1 cellular context compared by ENCODE assay signal in the genomic region with DNA sequence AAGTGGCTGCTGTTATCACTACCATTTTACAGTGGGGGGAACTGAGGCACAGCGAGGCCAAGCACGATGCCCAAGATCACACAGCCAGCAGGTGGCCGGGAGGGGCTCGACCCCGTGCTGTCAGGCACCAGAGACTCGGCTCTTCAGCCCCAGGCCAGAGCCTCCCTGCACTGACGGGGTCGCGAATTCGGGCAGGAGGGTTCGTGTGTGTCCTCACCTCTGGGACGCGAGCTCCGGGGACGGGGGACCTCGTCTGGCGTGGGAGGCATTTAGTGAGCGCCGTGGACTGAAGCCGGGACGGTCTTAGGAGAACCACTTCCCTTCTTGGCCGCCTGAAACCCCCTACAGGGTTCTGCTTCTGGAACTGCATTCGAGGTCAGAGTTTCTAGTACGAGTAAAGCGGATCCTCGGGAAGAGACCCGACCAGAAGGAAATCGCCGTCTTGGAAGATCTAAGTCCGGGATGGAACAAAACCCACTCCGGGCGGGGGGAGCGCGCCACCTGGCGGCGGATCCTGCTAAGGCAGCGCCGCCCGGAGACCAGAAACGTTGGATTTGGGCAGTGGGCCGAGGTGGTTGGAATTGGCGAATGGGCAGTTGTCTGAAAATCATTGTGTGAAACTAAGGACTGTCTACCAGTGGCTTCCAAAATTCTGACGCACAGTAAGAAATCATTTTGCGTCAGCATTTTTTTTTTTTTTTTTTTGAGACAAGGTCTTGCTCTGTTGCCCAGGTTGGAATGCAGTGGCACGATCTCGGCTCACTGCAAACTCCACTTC.
TF ChIP-seq lines count a peak whose summit lies in the region.

No MANE protein-coding gene starts in this region.

TF ChIP-seq in HepG2, 621 proteins besides CTCF, POLR2A, EP300 and RAD21 (continued from another document and continues in another):
- TF ChIP-seq, protein P1, sequence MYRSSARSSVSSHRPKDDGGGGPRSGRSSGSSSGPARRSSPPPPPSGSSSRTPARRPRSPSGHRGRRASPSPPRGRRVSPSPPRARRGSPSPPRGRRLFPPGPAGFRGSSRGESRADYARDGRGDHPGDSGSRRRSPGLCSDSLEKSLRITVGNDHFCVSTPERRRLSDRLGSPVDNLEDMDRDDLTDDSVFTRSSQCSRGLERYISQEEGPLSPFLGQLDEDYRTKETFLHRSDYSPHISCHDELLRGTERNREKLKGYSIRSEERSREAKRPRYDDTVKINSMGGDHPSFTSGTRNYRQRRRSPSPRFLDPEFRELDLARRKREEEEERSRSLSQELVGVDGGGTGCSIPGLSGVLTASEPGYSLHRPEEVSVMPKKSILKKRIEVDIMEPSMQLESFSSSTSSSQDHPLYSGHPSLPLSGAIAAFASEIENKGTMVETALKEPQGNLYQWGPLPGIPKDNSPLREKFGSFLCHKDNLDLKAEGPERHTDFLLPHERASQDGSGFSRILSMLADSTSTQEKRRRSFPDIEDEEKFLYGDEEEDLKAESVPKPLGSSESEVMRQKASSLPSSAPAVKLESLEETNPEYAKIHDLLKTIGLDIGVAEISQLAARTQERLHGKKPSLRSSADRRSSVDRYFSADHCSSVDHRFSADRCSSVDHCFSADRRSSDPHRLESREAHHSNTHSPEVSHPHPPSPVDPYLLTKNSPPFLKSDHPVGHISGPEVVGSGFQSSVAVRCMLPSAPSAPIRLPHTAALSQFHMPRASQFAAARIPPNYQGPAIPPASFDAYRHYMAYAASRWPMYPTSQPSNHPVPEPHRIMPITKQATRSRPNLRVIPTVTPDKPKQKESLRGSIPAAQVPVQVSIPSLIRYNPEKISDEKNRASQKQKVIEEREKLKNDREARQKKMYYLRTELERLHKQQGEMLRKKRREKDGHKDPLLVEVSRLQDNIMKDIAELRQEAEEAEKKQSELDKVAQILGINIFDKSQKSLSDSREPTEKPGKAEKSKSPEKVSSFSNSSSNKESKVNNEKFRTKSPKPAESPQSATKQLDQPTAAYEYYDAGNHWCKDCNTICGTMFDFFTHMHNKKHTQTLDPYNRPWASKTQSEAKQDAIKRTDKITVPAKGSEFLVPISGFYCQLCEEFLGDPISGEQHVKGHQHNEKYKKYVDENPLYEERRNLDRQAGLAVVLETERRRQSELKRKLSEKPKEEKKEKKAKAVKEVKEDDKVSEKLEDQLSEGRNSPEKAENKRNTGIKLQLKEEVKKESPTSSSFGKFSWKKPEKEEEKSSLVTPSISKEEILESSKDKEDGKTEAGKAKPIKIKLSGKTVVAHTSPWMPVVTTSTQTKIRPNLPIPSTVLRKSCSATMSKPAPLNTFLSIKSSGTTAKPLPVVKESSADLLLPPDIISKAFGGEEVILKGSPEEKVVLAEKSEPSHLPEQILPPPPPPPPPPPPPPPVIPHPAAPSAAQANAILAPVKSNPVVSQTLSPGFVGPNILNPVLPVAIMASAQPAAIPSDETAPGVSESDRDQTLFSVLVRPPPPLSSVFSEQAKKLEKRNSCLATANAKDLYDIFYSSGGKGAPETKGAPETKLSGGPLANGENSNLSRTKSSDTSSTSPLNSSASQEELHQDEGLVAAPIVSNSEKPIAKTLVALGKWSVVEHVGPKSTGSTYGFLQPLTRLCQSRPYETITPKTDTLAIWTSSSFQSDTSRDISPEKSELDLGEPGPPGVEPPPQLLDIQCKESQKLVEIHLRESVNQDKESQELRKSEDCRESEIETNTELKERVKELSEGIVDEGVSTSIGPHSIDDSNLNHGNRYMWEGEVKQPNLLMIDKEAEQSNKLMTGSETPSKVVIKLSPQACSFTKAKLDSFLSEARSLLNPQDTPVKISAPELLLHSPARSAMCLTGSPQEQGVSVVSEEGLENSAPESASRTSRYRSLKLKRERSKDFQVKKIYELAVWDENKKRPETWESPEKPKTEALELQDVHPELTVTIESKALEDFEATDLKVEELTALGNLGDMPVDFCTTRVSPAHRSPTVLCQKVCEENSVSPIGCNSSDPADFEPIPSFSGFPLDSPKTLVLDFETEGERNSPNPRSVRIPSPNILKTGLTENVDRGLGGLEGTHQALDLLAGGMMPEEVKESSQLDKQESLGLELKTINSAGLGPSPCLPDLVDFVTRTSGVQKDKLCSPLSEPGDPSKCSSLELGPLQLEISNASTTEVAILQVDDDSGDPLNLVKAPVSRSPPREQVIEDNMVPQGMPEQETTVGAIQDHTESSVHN (CRISPR knock-in tag; IDR thresholded peaks at IDR 0.05), result no peak
- TF ChIP-seq, protein P2, sequence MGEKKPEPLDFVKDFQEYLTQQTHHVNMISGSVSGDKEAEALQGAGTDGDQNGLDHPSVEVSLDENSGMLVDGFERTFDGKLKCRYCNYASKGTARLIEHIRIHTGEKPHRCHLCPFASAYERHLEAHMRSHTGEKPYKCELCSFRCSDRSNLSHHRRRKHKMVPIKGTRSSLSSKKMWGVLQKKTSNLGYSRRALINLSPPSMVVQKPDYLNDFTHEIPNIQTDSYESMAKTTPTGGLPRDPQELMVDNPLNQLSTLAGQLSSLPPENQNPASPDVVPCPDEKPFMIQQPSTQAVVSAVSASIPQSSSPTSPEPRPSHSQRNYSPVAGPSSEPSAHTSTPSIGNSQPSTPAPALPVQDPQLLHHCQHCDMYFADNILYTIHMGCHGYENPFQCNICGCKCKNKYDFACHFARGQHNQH (CRISPR knock-in tag; IDR thresholded peaks at IDR 0.05), result peak; percentile 58; the same call in 1 of the 2 replicates
- no peak for TF ChIP-seq ZNF556 (CRISPR knock-in tag; IDR thresholded peaks at IDR 0.05; ENCODE audit: borderline replicate concordance)
- TF ChIP-seq, protein P3, sequence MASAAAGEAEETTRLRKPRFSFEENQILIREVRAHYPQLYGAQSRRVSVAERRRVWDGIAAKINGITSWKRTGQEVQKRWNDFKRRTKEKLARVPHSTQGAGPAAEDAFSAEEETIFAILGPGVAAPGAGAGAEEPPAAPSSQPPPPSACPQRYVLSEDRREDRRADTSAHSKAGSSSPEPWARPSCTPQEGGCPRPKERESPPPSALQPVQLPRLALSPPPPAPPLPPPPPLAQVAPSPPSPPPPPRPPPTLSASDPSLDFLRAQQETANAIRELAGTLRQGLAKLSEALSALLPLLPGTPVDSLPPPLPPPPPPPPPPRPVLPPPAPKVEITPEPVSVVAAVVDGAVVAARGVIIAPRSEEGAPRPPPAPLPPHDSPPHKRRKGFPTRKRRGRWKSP (CRISPR knock-in tag; IDR thresholded peaks at IDR 0.05), result peak; percentile 43; the same call in 1 of the 2 replicates
- TF ChIP-seq HNRNPH1 (optimal IDR thresholded peaks at IDR 0.05; ENCODE audit: low read depth, low read length), result no peak
- TF ChIP-seq, protein P4, sequence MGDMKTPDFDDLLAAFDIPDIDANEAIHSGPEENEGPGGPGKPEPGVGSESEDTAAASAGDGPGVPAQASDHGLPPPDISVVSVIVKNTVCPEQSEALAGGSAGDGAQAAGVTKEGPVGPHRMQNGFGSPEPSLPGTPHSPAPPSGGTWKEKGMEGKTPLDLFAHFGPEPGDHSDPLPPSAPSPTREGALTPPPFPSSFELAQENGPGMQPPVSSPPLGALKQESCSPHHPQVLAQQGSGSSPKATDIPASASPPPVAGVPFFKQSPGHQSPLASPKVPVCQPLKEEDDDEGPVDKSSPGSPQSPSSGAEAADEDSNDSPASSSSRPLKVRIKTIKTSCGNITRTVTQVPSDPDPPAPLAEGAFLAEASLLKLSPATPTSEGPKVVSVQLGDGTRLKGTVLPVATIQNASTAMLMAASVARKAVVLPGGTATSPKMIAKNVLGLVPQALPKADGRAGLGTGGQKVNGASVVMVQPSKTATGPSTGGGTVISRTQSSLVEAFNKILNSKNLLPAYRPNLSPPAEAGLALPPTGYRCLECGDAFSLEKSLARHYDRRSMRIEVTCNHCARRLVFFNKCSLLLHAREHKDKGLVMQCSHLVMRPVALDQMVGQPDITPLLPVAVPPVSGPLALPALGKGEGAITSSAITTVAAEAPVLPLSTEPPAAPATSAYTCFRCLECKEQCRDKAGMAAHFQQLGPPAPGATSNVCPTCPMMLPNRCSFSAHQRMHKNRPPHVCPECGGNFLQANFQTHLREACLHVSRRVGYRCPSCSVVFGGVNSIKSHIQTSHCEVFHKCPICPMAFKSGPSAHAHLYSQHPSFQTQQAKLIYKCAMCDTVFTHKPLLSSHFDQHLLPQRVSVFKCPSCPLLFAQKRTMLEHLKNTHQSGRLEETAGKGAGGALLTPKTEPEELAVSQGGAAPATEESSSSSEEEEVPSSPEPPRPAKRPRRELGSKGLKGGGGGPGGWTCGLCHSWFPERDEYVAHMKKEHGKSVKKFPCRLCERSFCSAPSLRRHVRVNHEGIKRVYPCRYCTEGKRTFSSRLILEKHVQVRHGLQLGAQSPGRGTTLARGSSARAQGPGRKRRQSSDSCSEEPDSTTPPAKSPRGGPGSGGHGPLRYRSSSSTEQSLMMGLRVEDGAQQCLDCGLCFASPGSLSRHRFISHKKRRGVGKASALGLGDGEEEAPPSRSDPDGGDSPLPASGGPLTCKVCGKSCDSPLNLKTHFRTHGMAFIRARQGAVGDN (CRISPR knock-in tag; IDR thresholded peaks at IDR 0.05), result peak; percentile 64
- no peak for TF ChIP-seq DPF2 (CRISPR knock-in tag; IDR thresholded peaks at IDR 0.05; ENCODE audit: borderline replicate concordance, low read depth)
- TF ChIP-seq, protein P5, sequence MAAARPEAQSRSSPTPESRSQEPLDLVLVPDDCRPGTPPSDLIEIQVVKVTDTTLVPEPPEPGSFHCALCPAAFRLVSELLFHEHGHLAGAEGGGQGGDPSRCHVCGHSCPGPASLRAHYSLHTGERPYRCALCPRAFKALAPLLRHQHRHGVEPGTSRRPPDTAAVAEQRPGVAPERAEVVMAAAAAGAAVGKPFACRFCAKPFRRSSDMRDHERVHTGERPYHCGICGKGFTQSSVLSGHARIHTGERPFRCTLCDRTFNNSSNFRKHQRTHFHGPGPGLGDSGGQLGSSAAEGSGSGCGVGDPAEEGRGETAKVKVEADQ (CRISPR knock-in tag; IDR thresholded peaks at IDR 0.05; ENCODE audit: borderline replicate concordance), result no peak; the same call in 1 of the 2 replicates
- peak; percentile 99 for TF ChIP-seq ZNF768 (CRISPR knock-in tag; IDR thresholded peaks at IDR 0.05)
- TF ChIP-seq SOX6 (IDR thresholded peaks at IDR 0.05), result no peak
- TF ChIP-seq SOX6 (CRISPR knock-in tag; IDR thresholded peaks at IDR 0.05), result 0 out of 2 replicates have a peak, but pooled peaks have one; percentile 19
- peak; percentile 95 for TF ChIP-seq ZMYM3 (CRISPR knock-in tag; IDR thresholded peaks at IDR 0.05)
- TF ChIP-seq, protein P6, sequence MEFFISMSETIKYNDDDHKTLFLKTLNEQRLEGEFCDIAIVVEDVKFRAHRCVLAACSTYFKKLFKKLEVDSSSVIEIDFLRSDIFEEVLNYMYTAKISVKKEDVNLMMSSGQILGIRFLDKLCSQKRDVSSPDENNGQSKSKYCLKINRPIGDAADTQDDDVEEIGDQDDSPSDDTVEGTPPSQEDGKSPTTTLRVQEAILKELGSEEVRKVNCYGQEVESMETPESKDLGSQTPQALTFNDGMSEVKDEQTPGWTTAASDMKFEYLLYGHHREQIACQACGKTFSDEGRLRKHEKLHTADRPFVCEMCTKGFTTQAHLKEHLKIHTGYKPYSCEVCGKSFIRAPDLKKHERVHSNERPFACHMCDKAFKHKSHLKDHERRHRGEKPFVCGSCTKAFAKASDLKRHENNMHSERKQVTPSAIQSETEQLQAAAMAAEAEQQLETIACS (CRISPR knock-in tag; IDR thresholded peaks at IDR 0.05), result no peak
- no peak for TF ChIP-seq ZNF878 (CRISPR knock-in tag; IDR thresholded peaks at IDR 0.05)
- no peak for TF ChIP-seq KDM5B (CRISPR knock-in tag; IDR thresholded peaks at IDR 0.05; ENCODE audit: borderline replicate concordance)
- peak; percentile 74 for TF ChIP-seq KDM2A (CRISPR knock-in tag; IDR thresholded peaks at IDR 0.05; ENCODE audit: borderline replicate concordance, low read depth)
- TF ChIP-seq JDP2 (CRISPR knock-in tag; IDR thresholded peaks at IDR 0.05; ENCODE audit: borderline replicate concordance), result no peak
- no peak for TF ChIP-seq GTF2F1 (IDR thresholded peaks at IDR 0.05; ENCODE audit: low read length)
- TF ChIP-seq ZNF776 (CRISPR knock-in tag; IDR thresholded peaks at IDR 0.05), result no peak
- TF ChIP-seq, protein P7, sequence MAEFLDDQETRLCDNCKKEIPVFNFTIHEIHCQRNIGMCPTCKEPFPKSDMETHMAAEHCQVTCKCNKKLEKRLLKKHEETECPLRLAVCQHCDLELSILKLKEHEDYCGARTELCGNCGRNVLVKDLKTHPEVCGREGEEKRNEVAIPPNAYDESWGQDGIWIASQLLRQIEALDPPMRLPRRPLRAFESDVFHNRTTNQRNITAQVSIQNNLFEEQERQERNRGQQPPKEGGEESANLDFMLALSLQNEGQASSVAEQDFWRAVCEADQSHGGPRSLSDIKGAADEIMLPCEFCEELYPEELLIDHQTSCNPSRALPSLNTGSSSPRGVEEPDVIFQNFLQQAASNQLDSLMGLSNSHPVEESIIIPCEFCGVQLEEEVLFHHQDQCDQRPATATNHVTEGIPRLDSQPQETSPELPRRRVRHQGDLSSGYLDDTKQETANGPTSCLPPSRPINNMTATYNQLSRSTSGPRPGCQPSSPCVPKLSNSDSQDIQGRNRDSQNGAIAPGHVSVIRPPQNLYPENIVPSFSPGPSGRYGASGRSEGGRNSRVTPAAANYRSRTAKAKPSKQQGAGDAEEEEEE (CRISPR knock-in tag; IDR thresholded peaks at IDR 0.05; ENCODE audit: borderline replicate concordance), result no peak
- TF ChIP-seq, protein P8, sequence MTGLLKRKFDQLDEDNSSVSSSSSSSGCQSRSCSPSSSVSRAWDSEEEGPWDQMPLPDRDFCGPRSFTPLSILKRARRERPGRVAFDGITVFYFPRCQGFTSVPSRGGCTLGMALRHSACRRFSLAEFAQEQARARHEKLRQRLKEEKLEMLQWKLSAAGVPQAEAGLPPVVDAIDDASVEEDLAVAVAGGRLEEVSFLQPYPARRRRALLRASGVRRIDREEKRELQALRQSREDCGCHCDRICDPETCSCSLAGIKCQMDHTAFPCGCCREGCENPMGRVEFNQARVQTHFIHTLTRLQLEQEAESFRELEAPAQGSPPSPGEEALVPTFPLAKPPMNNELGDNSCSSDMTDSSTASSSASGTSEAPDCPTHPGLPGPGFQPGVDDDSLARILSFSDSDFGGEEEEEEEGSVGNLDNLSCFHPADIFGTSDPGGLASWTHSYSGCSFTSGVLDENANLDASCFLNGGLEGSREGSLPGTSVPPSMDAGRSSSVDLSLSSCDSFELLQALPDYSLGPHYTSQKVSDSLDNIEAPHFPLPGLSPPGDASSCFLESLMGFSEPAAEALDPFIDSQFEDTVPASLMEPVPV (CRISPR knock-in tag; IDR thresholded peaks at IDR 0.05), result no peak
- 0 out of 2 replicates have a peak, but pooled peaks have one; percentile 20 for TF ChIP-seq FOXC1 (CRISPR knock-in tag; IDR thresholded peaks at IDR 0.05; ENCODE audit: borderline replicate concordance)
- TF ChIP-seq ZNF777 (CRISPR knock-in tag; IDR thresholded peaks at IDR 0.05), result peak; percentile 74
- TF ChIP-seq CBFB (CRISPR knock-in tag; IDR thresholded peaks at IDR 0.05), result 0 out of 2 replicates have a peak, but pooled peaks have one; percentile 43
- TF ChIP-seq KLF6 (CRISPR knock-in tag; IDR thresholded peaks at IDR 0.05), result peak; percentile 62; the same call in 1 of the 2 replicates
- no peak for TF ChIP-seq ZNF253 (CRISPR knock-in tag; IDR thresholded peaks at IDR 0.05; ENCODE audit: borderline replicate concordance)
- TF ChIP-seq, protein P9, sequence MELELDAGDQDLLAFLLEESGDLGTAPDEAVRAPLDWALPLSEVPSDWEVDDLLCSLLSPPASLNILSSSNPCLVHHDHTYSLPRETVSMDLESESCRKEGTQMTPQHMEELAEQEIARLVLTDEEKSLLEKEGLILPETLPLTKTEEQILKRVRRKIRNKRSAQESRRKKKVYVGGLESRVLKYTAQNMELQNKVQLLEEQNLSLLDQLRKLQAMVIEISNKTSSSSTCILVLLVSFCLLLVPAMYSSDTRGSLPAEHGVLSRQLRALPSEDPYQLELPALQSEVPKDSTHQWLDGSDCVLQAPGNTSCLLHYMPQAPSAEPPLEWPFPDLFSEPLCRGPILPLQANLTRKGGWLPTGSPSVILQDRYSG (CRISPR knock-in tag; IDR thresholded peaks at IDR 0.05), result 0 out of 2 replicates have a peak, but pooled peaks have one; percentile 32
- no peak for TF ChIP-seq NFKB2 (CRISPR knock-in tag; IDR thresholded peaks at IDR 0.05; ENCODE audit: borderline replicate concordance)
- TF ChIP-seq KLF12 (CRISPR knock-in tag; IDR thresholded peaks at IDR 0.05; ENCODE audit: borderline replicate concordance), result 0 out of 2 replicates have a peak, but pooled peaks have one; percentile 31
- TF ChIP-seq ZNF652 (CRISPR knock-in tag; IDR thresholded peaks at IDR 0.05; ENCODE audit: borderline replicate concordance, low read depth), result no peak
